34 cellular contexts compared by ENCODE assay signal in the genomic region with DNA sequence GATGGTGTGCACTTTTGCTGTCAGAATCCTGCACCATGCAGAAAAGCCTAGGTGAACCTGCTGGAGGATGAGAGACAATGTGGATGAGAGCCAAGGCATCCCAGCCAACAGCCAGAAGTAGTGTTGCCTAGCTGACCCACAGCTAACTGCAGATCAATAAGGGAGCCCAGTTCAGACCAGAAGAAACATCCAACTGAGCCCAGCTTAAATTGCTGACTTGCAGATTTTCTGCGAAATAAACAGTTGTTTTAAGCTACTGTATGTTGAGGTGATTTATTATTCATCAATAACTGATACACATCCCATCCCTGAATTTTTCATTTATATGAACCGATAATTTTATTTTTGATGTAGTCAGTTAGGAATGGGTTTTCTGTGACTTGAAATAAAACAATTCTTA. TPM values are rescaled to one million over a fixed set of nuclear protein-coding genes. Genes with fewer than 3 reads are reported as not detected.
"Had no signal": no experiment of that assay in that cellular context is flagged by ENCODE, and none has a peak within 500 bp of the region (broad histone marks: within the 10 kb centered on the region; RNA-seq: fewer than 3 reads in every experiment).

No MANE protein-coding gene starts in this region.

- FAIRE-seq: bronchial epithelial cell, TTC549 had no signal

- H3K27me3 ChIP-seq: ascending aorta had no signal

- H3K9me3 ChIP-seq: ascending aorta had no signal

- H3K36me3 ChIP-seq: ascending aorta, cardiac muscle cell had no signal

- H3K4me1 ChIP-seq: ascending aorta had no signal

- ATAC-seq: activated CD8-positive, alpha-beta T cell treated with anti-CD3 and anti-CD28 coated beads for 36 hours; activated naive CD8-positive, alpha-beta T cell treated with anti-CD3 and anti-CD28 coated beads, Interleukin-2, amount 50 U/mL, for 24 hours; activated T-cell treated with anti-CD3 and anti-CD28 coated beads, Interleukin-2, amount 50 U/mL, for 4 hours; activated T-cell treated with anti-CD3 and anti-CD28 coated beads, Interleukin-2, amount 50 U/mL, for 72 hours; activated T-helper 17 cell treated with anti-CD3 and anti-CD28 coated beads, Interleukin-2, amount 50 U/mL, for 72 hours had no signal

- H3K4me3 ChIP-seq: ascending aorta, cardiac muscle cell had no signal

- H3K27ac ChIP-seq: ascending aorta, cardiac muscle cell, VCaP had no signal

- DNase-seq: activated B cell treated with CpG ODN at 0.5 μM for 24 hours; activated CD4-positive, alpha-beta memory T cell treated with anti-CD3 and anti-CD28 coated beads for 36 hours; activated CD4-positive, alpha-beta T cell treated with anti-CD3 and anti-CD28 coated beads for 4 hours; activated CD4-positive, alpha-beta T cell treated with anti-CD3 and anti-CD28 coated beads, Interleukin-2, amount 10 ng/mL, durations not matched to agents 24 days and 14 days; activated CD4-positive, alpha-beta T cell treated with anti-CD3 and anti-CD28 coated beads, Interleukin-2, amount 50 U/mL, for 1 hour; activated CD4-positive, alpha-beta T cell treated with anti-CD3 and anti-CD28 coated beads, Interleukin-2, amount 50 U/mL, for 4 hours; activated CD4-positive, CD25-positive, alpha-beta regulatory T cell treated with anti-CD3 and anti-CD28 coated beads, Interleukin-2, amount 50 U/mL, for 72 hours; activated CD8-positive, alpha-beta memory T cell treated with anti-CD3 and anti-CD28 coated beads, Interleukin-2, amount 50 U/mL, for 4 hours; activated CD8-positive, alpha-beta T cell treated with anti-CD3 and anti-CD28 coated beads for 36 hours; activated effector memory CD4-positive, alpha-beta T cell treated with anti-CD3 and anti-CD28 coated beads, Interleukin-2, amount 50 U/mL, for 16 hours; activated gamma-delta T cell treated with Interleukin-2 at 50 U/mL for 16 hours; activated naive CD4-positive, alpha-beta T cell; activated naive CD4-positive, alpha-beta T cell treated with anti-CD3 and anti-CD28 coated beads, Interleukin-2, amount 10 ng/mL, durations not matched to agents 7 days and 5 days; activated naive CD8-positive, alpha-beta T cell treated with anti-CD3 and anti-CD28 coated beads, Interleukin-2, amount 10 ng/mL, durations not matched to agents 7 days and 5 days; activated naive CD8-positive, alpha-beta T cell treated with anti-CD3 and anti-CD28 coated beads, Interleukin-2, amount 50 U/mL, for 24 hours; activated T-cell treated with anti-CD3 and anti-CD28 coated beads for 4 hours; activated T-cell treated with anti-CD3 and anti-CD28 coated beads, Interleukin-2, amount 50 U/mL, for 1 hour; activated T-cell treated with anti-CD3 and anti-CD28 coated beads, Interleukin-2, amount 50 U/mL, for 4 hours; activated T-cell treated with anti-CD3 and anti-CD28 coated beads, Interleukin-2, amount 50 U/mL, for 72 hours; amygdala; anterior cingulate cortex; caudate nucleus; cerebellar nuclear complex; T-helper 2 cell; T-helper 9 cell had no signal

RNA-seq across cellular contexts. Expression of a gene that starts 39.2 kb away (rescaled TPM):
- total RNA-seq: activated B cell treated with CpG ODN at 0.5 μM for 24 hours; activated CD4-positive, alpha-beta memory T cell treated with anti-CD3 and anti-CD28 coated beads for 36 hours; activated CD4-positive, alpha-beta T cell treated with anti-CD3 and anti-CD28 coated beads, Interleukin-2, amount 10 ng/mL, durations not matched to agents 24 days and 14 days; activated CD8-positive, alpha-beta memory T cell treated with anti-CD3 and anti-CD28 coated beads for 36 hours; activated CD8-positive, alpha-beta T cell treated with anti-CD3 and anti-CD28 coated beads for 36 hours; activated naive CD8-positive, alpha-beta T cell treated with anti-CD3 and anti-CD28 coated beads, Interleukin-2, amount 10 ng/mL, durations not matched to agents 7 days and 5 days; activated T-cell treated with anti-CD3 and anti-CD28 coated beads, Interleukin-2, amount 50 U/mL, for 72 hours; activated T-helper 1 cell treated with anti-CD3 and anti-CD28 coated beads, Interleukin-12 subunit alpha, Interleukin-12 subunit beta, Interleukin-2, Interleukin-4 antibody, amounts not matched to agents 30 ng/mL and 10 ng/mL and 1 ng/mL, durations not matched to agents 14 hours and 24 hours and 36 hours; activated T-helper 17 cell treated with anti-CD3 and anti-CD28 coated beads, Interleukin-2, amount 50 U/mL, for 72 hours; ascending aorta; chondrocyte had no signal
